1 cellular context compared by ENCODE assay signal in the genomic region with DNA sequence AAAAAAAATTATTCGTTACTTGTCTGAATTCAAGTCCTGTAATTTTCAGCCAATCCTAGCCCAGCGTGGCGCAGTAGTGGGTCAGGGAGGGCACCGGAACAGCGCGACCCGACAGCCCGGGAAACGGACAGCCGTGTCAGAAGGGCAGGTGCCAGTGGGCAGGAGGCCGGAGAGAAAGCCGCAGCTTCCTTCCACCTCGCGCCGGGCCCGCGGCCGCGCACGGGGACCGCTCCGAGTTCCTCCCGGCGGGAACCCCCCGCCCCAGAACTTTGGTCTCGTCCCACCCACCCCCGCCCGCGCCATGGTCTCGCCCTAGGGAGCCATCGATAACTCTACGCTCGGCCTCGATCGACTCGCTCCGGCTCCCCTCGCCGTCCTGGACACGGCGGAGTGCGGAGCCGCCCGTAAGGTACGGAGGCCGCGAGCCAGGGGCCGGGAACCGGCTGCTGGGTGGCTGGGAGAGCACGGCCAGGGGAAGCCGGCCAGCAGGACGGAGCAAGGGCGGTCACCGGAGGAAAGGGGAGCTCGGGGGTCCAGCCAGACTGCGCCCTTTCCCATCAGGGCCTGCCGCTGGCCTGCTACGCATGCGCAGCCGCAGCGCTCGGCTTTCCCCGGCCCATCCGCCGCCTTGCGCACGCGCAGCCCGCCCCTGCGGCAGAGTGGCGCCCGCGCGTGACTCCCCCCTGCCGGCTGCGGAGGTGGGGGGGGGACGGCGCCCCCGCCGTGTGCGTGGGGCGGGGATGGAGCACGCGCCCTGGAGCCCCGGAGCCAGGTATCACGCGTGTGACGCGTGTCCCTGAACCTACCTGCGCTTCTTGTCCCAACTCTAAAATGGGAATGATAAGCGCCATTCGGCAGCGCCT.
TF ChIP-seq lines count a peak whose summit lies in the region.

A gene with protein sequence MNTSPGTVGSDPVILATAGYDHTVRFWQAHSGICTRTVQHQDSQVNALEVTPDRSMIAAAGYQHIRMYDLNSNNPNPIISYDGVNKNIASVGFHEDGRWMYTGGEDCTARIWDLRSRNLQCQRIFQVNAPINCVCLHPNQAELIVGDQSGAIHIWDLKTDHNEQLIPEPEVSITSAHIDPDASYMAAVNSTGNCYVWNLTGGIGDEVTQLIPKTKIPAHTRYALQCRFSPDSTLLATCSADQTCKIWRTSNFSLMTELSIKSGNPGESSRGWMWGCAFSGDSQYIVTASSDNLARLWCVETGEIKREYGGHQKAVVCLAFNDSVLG (plus strand): TSS at position 351 of the 863 bp plus-strand sequence. CDS start 632 bp downstream, outside the sequence.

TF ChIP-seq in HepG2, 621 proteins besides CTCF, POLR2A, EP300 and RAD21 (continued from another document and continues in another):
- TF ChIP-seq, protein P1, sequence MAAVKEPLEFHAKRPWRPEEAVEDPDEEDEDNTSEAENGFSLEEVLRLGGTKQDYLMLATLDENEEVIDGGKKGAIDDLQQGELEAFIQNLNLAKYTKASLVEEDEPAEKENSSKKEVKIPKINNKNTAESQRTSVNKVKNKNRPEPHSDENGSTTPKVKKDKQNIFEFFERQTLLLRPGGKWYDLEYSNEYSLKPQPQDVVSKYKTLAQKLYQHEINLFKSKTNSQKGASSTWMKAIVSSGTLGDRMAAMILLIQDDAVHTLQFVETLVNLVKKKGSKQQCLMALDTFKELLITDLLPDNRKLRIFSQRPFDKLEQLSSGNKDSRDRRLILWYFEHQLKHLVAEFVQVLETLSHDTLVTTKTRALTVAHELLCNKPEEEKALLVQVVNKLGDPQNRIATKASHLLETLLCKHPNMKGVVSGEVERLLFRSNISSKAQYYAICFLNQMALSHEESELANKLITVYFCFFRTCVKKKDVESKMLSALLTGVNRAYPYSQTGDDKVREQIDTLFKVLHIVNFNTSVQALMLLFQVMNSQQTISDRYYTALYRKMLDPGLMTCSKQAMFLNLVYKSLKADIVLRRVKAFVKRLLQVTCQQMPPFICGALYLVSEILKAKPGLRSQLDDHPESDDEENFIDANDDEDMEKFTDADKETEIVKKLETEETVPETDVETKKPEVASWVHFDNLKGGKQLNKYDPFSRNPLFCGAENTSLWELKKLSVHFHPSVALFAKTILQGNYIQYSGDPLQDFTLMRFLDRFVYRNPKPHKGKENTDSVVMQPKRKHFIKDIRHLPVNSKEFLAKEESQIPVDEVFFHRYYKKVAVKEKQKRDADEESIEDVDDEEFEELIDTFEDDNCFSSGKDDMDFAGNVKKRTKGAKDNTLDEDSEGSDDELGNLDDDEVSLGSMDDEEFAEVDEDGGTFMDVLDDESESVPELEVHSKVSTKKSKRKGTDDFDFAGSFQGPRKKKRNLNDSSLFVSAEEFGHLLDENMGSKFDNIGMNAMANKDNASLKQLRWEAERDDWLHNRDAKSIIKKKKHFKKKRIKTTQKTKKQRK (IDR thresholded peaks at IDR 0.05; ENCODE audit: low read length) = no peak
- TF ChIP-seq SPEN (CRISPR knock-in tag; IDR thresholded peaks at IDR 0.05; ENCODE audit: low read depth) (peak; percentile 83; the same call in 1 of the 2 replicates), NKX3-1 (CRISPR knock-in tag; IDR thresholded peaks at IDR 0.05) (0 out of 2 replicates have a peak, but pooled peaks have one; percentile 26), ZSCAN29 (CRISPR knock-in tag; conservative IDR thresholded peaks at IDR 0.05) (no peak), FOXA3 (CRISPR knock-in tag; IDR thresholded peaks at IDR 0.05) (no peak), BHLHE40 (IDR thresholded peaks at IDR 0.05; ENCODE audit: low read length) (peak; percentile 92), SRSF9 (IDR thresholded peaks at IDR 0.05; ENCODE audit: borderline replicate concordance, insufficient read depth, low read depth, low read length, poor library complexity, severe bottlenecking) (no peak), KAT8 (CRISPR knock-in tag; IDR thresholded peaks at IDR 0.05) (peak; percentile 86), GFI1 (CRISPR knock-in tag; IDR thresholded peaks at IDR 0.05; ENCODE audit: borderline replicate concordance) (peak; percentile 59; the same call in 1 of the 2 replicates), SIX4 (CRISPR knock-in tag; IDR thresholded peaks at IDR 0.05) (no peak; the same call in 1 of the 2 replicates), NFYC (CRISPR knock-in tag; IDR thresholded peaks at IDR 0.05) (0 out of 2 replicates have a peak, but pooled peaks have one; percentile 22), FOSL1 (CRISPR knock-in tag; IDR thresholded peaks at IDR 0.05; ENCODE audit: borderline replicate concordance) (no peak), XRCC5 (optimal IDR thresholded peaks at IDR 0.05; ENCODE audit: low read length) (peak; percentile 86), SIN3A (IDR thresholded peaks at IDR 0.05; ENCODE audit: borderline replicate concordance, low read depth, low read length) (0 out of 2 replicates have a peak, but pooled peaks have one; percentile 61), TBP (CRISPR knock-in tag; IDR thresholded peaks at IDR 0.05) (no peak), SALL2 (CRISPR knock-in tag; IDR thresholded peaks at IDR 0.05) (no peak), TEAD2 (CRISPR knock-in tag; IDR thresholded peaks at IDR 0.05) (no peak), ZNF264 (CRISPR knock-in tag; IDR thresholded peaks at IDR 0.05) (no peak), ZSCAN25 (CRISPR knock-in tag; IDR thresholded peaks at IDR 0.05) (peak; percentile 70), ZNF382 (CRISPR knock-in tag; IDR thresholded peaks at IDR 0.05; ENCODE audit: borderline replicate concordance) (no peak), PHB2 (IDR thresholded peaks at IDR 0.05; ENCODE audit: partially characterized antibody) (no peak), CCAR2 (optimal IDR thresholded peaks at IDR 0.05; ENCODE audit: low read depth, low read length) (no peak), WIZ (CRISPR knock-in tag; IDR thresholded peaks at IDR 0.05) (no peak), ZNF10 (CRISPR knock-in tag; IDR thresholded peaks at IDR 0.05; ENCODE audit: borderline replicate concordance, low read depth) (no peak), DPF2 (CRISPR knock-in tag; IDR thresholded peaks at IDR 0.05; ENCODE audit: borderline replicate concordance, low read depth) (no peak), ZNF615 (CRISPR knock-in tag; IDR thresholded peaks at IDR 0.05; ENCODE audit: borderline replicate concordance) (peak; percentile 74; the same call in 1 of the 2 replicates), SIN3B (IDR thresholded peaks at IDR 0.05; ENCODE audit: low read length) (peak; percentile 77), ERF (CRISPR knock-in tag; IDR thresholded peaks at IDR 0.05) (peak; percentile 78; the same call in 1 of the 2 replicates)
- TF ChIP-seq, protein P2, sequence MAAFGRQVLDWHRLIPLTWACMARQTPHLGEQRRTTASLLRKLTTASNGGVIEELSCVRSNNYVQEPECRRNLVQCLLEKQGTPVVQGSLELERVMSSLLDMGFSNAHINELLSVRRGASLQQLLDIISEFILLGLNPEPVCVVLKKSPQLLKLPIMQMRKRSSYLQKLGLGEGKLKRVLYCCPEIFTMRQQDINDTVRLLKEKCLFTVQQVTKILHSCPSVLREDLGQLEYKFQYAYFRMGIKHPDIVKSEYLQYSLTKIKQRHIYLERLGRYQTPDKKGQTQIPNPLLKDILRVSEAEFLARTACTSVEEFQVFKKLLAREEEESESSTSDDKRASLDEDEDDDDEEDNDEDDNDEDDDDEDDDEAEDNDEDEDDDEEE (CRISPR knock-in tag; IDR thresholded peaks at IDR 0.05) = 0 out of 2 replicates have a peak, but pooled peaks have one; percentile 30
- TF ChIP-seq, protein P3, sequence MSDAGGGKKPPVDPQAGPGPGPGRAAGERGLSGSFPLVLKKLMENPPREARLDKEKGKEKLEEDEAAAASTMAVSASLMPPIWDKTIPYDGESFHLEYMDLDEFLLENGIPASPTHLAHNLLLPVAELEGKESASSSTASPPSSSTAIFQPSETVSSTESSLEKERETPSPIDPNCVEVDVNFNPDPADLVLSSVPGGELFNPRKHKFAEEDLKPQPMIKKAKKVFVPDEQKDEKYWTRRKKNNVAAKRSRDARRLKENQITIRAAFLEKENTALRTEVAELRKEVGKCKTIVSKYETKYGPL (CRISPR knock-in tag; IDR thresholded peaks at IDR 0.05) = no peak
- TF ChIP-seq, protein P4, sequence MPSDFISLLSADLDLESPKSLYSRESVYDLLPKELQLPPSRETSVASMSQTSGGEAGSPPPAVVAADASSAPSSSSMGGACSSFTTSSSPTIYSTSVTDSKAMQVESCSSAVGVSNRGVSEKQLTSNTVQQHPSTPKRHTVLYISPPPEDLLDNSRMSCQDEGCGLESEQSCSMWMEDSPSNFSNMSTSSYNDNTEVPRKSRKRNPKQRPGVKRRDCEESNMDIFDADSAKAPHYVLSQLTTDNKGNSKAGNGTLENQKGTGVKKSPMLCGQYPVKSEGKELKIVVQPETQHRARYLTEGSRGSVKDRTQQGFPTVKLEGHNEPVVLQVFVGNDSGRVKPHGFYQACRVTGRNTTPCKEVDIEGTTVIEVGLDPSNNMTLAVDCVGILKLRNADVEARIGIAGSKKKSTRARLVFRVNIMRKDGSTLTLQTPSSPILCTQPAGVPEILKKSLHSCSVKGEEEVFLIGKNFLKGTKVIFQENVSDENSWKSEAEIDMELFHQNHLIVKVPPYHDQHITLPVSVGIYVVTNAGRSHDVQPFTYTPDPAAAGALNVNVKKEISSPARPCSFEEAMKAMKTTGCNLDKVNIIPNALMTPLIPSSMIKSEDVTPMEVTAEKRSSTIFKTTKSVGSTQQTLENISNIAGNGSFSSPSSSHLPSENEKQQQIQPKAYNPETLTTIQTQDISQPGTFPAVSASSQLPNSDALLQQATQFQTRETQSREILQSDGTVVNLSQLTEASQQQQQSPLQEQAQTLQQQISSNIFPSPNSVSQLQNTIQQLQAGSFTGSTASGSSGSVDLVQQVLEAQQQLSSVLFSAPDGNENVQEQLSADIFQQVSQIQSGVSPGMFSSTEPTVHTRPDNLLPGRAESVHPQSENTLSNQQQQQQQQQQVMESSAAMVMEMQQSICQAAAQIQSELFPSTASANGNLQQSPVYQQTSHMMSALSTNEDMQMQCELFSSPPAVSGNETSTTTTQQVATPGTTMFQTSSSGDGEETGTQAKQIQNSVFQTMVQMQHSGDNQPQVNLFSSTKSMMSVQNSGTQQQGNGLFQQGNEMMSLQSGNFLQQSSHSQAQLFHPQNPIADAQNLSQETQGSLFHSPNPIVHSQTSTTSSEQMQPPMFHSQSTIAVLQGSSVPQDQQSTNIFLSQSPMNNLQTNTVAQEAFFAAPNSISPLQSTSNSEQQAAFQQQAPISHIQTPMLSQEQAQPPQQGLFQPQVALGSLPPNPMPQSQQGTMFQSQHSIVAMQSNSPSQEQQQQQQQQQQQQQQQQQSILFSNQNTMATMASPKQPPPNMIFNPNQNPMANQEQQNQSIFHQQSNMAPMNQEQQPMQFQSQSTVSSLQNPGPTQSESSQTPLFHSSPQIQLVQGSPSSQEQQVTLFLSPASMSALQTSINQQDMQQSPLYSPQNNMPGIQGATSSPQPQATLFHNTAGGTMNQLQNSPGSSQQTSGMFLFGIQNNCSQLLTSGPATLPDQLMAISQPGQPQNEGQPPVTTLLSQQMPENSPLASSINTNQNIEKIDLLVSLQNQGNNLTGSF (CRISPR knock-in tag; IDR thresholded peaks at IDR 0.05) = no peak
- TF ChIP-seq, protein P5, sequence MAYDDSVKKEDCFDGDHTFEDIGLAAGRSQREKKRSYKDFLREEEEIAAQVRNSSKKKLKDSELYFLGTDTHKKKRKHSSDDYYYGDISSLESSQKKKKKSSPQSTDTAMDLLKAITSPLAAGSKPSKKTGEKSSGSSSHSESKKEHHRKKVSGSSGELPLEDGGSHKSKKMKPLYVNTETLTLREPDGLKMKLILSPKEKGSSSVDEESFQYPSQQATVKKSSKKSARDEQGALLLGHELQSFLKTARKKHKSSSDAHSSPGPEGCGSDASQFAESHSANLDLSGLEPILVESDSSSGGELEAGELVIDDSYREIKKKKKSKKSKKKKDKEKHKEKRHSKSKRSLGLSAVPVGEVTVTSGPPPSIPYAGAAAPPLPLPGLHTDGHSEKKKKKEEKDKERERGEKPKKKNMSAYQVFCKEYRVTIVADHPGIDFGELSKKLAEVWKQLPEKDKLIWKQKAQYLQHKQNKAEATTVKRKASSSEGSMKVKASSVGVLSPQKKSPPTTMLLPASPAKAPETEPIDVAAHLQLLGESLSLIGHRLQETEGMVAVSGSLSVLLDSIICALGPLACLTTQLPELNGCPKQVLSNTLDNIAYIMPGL (CRISPR knock-in tag; IDR thresholded peaks at IDR 0.05; ENCODE audit: borderline replicate concordance in 1 of 2, low read depth in 1 of 2) = peak; percentile 59 to 87; a peak in 3 of 4 replicates
- TF ChIP-seq, protein P6, sequence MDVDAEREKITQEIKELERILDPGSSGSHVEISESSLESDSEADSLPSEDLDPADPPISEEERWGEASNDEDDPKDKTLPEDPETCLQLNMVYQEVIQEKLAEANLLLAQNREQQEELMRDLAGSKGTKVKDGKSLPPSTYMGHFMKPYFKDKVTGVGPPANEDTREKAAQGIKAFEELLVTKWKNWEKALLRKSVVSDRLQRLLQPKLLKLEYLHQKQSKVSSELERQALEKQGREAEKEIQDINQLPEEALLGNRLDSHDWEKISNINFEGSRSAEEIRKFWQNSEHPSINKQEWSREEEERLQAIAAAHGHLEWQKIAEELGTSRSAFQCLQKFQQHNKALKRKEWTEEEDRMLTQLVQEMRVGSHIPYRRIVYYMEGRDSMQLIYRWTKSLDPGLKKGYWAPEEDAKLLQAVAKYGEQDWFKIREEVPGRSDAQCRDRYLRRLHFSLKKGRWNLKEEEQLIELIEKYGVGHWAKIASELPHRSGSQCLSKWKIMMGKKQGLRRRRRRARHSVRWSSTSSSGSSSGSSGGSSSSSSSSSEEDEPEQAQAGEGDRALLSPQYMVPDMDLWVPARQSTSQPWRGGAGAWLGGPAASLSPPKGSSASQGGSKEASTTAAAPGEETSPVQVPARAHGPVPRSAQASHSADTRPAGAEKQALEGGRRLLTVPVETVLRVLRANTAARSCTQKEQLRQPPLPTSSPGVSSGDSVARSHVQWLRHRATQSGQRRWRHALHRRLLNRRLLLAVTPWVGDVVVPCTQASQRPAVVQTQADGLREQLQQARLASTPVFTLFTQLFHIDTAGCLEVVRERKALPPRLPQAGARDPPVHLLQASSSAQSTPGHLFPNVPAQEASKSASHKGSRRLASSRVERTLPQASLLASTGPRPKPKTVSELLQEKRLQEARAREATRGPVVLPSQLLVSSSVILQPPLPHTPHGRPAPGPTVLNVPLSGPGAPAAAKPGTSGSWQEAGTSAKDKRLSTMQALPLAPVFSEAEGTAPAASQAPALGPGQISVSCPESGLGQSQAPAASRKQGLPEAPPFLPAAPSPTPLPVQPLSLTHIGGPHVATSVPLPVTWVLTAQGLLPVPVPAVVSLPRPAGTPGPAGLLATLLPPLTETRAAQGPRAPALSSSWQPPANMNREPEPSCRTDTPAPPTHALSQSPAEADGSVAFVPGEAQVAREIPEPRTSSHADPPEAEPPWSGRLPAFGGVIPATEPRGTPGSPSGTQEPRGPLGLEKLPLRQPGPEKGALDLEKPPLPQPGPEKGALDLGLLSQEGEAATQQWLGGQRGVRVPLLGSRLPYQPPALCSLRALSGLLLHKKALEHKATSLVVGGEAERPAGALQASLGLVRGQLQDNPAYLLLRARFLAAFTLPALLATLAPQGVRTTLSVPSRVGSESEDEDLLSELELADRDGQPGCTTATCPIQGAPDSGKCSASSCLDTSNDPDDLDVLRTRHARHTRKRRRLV (CRISPR knock-in tag; IDR thresholded peaks at IDR 0.05) = peak; percentile 93
